ENCODE assay signal across 1 cellular context in genomic region chr3:146334151-146334550, GRCh38.
TF ChIP-seq lines count a peak whose summit lies in the region.

No MANE protein-coding gene starts in this region.

TF ChIP-seq in K562, 482 proteins besides CTCF, POLR2A, EP300 and RAD21 (continued from another document):
- TF ChIP-seq ZNF318 (IDR thresholded peaks at IDR 0.05; ENCODE audit: borderline replicate concordance in 1 of 2, low read depth in 1 of 2) (no peak), TRIM25 (IDR thresholded peaks at IDR 0.05; ENCODE audit: borderline replicate concordance) (no peak), AFF1 (IDR thresholded peaks at IDR 0.05; ENCODE audit: low read depth in 1 of 2, partially characterized antibody in 2 of 2) (no peak), HBP1 (CRISPR knock-in tag; IDR thresholded peaks at IDR 0.05) (no peak), FOXP4 (CRISPR knock-in tag; IDR thresholded peaks at IDR 0.05; ENCODE audit: borderline replicate concordance) (no peak), HNRNPK (IDR thresholded peaks at IDR 0.05; ENCODE audit: low read depth, low read length, poor library complexity, severe bottlenecking) (no peak), SIX5 (IDR thresholded peaks at IDR 0.05; ENCODE audit: borderline replicate concordance in 1 of 2, insufficient read depth in 1 of 2, low read depth in 1 of 2, low read length in 2 of 2) (no peak), ZNF224 (CRISPR knock-in tag; IDR thresholded peaks at IDR 0.05) (no peak), DIDO1 (tag; IDR thresholded peaks at IDR 0.05; ENCODE audit: low read depth) (no peak), CXXC5 (CRISPR knock-in tag; IDR thresholded peaks at IDR 0.05) (no peak), MED1 (CRISPR knock-in tag; IDR thresholded peaks at IDR 0.05; ENCODE audit: borderline replicate concordance) (no peak), CBX8 (IDR thresholded peaks at IDR 0.05; ENCODE audit: borderline replicate concordance, extremely low read depth, low read depth, low read length, poor library complexity, severe bottlenecking) (no peak), KLF16 (IDR thresholded peaks at IDR 0.05) (no peak)
